In the genomic region with DNA sequence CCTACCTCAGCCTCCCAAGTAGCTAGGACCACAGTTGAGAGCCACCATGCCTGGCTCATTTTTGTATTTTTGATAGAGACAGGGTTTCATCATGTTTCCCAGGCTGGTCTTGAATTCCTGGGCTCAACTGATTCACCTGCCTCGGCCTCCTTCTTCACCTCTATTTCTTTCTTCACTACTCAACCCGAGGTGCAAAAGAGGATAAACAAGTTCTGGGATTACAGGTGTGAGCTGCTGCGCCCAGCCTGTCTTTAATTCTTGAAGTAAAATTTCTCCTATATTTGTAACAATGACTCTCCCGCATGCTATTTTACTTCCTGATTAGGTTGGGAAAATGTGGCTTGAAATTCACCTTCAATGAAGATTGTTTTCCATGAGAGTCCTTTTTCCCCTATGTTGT, we compare ENCODE assay signal across 21 cellular contexts. TPM values are rescaled to one million over a fixed set of nuclear protein-coding genes. Genes with fewer than 3 reads are reported as not detected.
DNase-seq lines count a peak whose midpoint lies in the region; ATAC-seq and TF ChIP-seq lines count a peak whose summit lies in the region.
"Had no signal": no experiment of that assay in that cellular context is flagged by ENCODE, and none has a peak within 500 bp of the region (broad histone marks: within the 10 kb centered on the region; RNA-seq: fewer than 3 reads in every experiment).

No MANE protein-coding gene starts in this region.

- H3K4me1 ChIP-seq in heart left ventricle, result peaks cover 4 to 93% (median 64%) of the 10 kb centered on the region in 12 donors
- no peaks in the 10 kb centered on the region for H3K4me1 ChIP-seq in breast epithelium
- H3K4me1 ChIP-seq in suprapubic skin, result peaks cover 66% of the 10 kb centered on the region
- H3K4me1 ChIP-seq in right lobe of liver, result peaks cover 0 to 25% (median 6%) of the 10 kb centered on the region in 4 donors

- H3K36me3 Mint-ChIP-seq in memory B cell, result peaks cover 8% of the 10 kb centered on the region

- H3K4me1 Mint-ChIP-seq in memory B cell, result peaks cover 26% of the 10 kb centered on the region

- intact Hi-C loops in heart left ventricle (cut with DNase I) (loop anchor here in 1 of 10 donors (5.0 kb wide), 1 partner anchor 34 kb away; no protein-coding TSS in a partner anchor), left ventricle myocardium superior (cut with micrococcal nuclease) (no loop called here), breast epithelium (cut with DNase I; ENCODE audit: low total_unique reads) (no loop called here), right lobe of liver (cut with DNase I) (no loop called here)

- peak overlapping the region; percentile 38 for H3K27ac Mint-ChIP-seq in memory B cell

- 80 to 92% (median 86%) methylated on average over 4 of the region's 4 CpGs for WGBS in heart left ventricle, 4 donors
- 60% methylated on average over 4 of the region's 4 CpGs for WGBS in suprapubic skin
- 92% methylated on average over 4 of the region's 4 CpGs for WGBS in right lobe of liver (ENCODE audit: insufficient coverage, low coverage, low lambda C conversion rate, missing lambda C conversion rate)

- H3K9me3 Mint-ChIP-seq in memory B cell, result no peaks in the 10 kb centered on the region
- H3K9me3 Mint-ChIP-seq: activated T-helper 17 cell treated with anti-CD3 and anti-CD28 coated beads, Interleukin-2, amount 50 U/mL, for 72 hours had no signal

- H3K9me3 ChIP-seq in heart left ventricle, result no peaks in the 10 kb centered on the region
- H3K9me3 ChIP-seq in breast epithelium, result no peaks in the 10 kb centered on the region
- H3K9me3 ChIP-seq in suprapubic skin, result no peaks in the 10 kb centered on the region
- H3K9me3 ChIP-seq in right lobe of liver, result no peaks in the 10 kb centered on the region
- H3K9me3 ChIP-seq: thoracic aorta had no signal

- H3K27ac ChIP-seq in heart left ventricle (peak overlapping the region; percentile 36 to 98 (median 64)), breast epithelium (peak overlapping the region; percentile 21 to 54), suprapubic skin (peak overlapping the region; percentile 47), right lobe of liver (no peak overlapping the region)
- H3K27ac ChIP-seq: thoracic aorta had no signal

- ATAC-seq in heart left ventricle (no peak), left ventricle myocardium superior (no peak), memory B cell (ENCODE audit: low read depth) (no peak), right lobe of liver (no peak), HG03354 (IDR thresholded peaks at IDR 0.05; ENCODE audit: poor library complexity, severe bottlenecking, unreplicated experiment) (no peak)
- ATAC-seq: activated CD4-positive, CD25-positive, alpha-beta regulatory T cell treated with anti-CD3 and anti-CD28 coated beads, Interleukin-2, amount 50 U/mL, for 24 hours; activated T-helper 17 cell treated with anti-CD3 and anti-CD28 coated beads, Interleukin-2, amount 50 U/mL, for 72 hours; GM12878 had no signal

- H3K27me3 ChIP-seq in heart left ventricle (no peaks in the 10 kb centered on the region), breast epithelium (no peaks in the 10 kb centered on the region), suprapubic skin (no peaks in the 10 kb centered on the region), right lobe of liver (no peaks in the 10 kb centered on the region)

- TF ChIP-seq POLR2A in heart left ventricle (IDR thresholded peaks at IDR 0.05), result no peak
- no peak for TF ChIP-seq POLR2A in breast epithelium (IDR thresholded peaks at IDR 0.05)
- no peak for TF ChIP-seq POLR2A in suprapubic skin (IDR thresholded peaks at IDR 0.05)
- TF ChIP-seq POLR2A in right lobe of liver (IDR thresholded peaks at IDR 0.05), result no peak

- DNase-seq in heart left ventricle, result no peak
- no peak for DNase-seq in left ventricle myocardium superior
- DNase-seq in breast epithelium (ENCODE audit: low spot score in 2 of 2), result no peak
- no peak for DNase-seq in memory B cell (ENCODE audit: low spot score in 2 of 2)
- DNase-seq in suprapubic skin (ENCODE audit: low spot score in 2 of 2), result no peak
- no peak for DNase-seq in right lobe of liver
- DNase-seq in central memory CD4-positive, alpha-beta T cell, result no peak
- DNase-seq: C1 segment of cervical spinal cord; DMS153; GF-D8; midbrain; NCI-H1092 treated with DMSO at 0.1 percent for 48 hours; NCI-H2107; NCI-H510A treated with DMSO at 0.1 percent for 48 hours; SHP77 treated with DMSO at 0.1 percent for 48 hours; stimulated activated CD8-positive, alpha-beta memory T cell treated with anti-CD3 and anti-CD28 coated beads, Interleukin-4, amount 100 ng/mL, for 48 hours had no signal

- H3K4me3 ChIP-seq in heart left ventricle (no peak overlapping the region), breast epithelium (no peak overlapping the region), suprapubic skin (no peak overlapping the region), right lobe of liver (no peak overlapping the region)
- H3K4me3 ChIP-seq: GM12878, thoracic aorta had no signal

- no peak for TF ChIP-seq EP300 in suprapubic skin (IDR thresholded peaks at IDR 0.05)

- TF ChIP-seq CTCF in heart left ventricle (IDR thresholded peaks at IDR 0.05), result no peak
- no peak for TF ChIP-seq CTCF in breast epithelium (IDR thresholded peaks at IDR 0.05)
- TF ChIP-seq CTCF in suprapubic skin (IDR thresholded peaks at IDR 0.05), result no peak
- no peak for TF ChIP-seq CTCF in right lobe of liver (IDR thresholded peaks at IDR 0.05)

- no peak overlapping the region for H3K4me3 Mint-ChIP-seq in memory B cell
- H3K4me3 Mint-ChIP-seq: activated T-helper 17 cell treated with anti-CD3 and anti-CD28 coated beads, Interleukin-2, amount 50 U/mL, for 72 hours had no signal

- no peaks in the 10 kb centered on the region for H3K27me3 Mint-ChIP-seq in memory B cell
- H3K27me3 Mint-ChIP-seq: activated T-helper 17 cell treated with anti-CD3 and anti-CD28 coated beads, Interleukin-2, amount 50 U/mL, for 72 hours had no signal

- peaks cover 0 to 5% (median 0%) of the 10 kb centered on the region in 9 donors for H3K36me3 ChIP-seq in heart left ventricle
- H3K36me3 ChIP-seq in breast epithelium, result no peaks in the 10 kb centered on the region
- no peaks in the 10 kb centered on the region for H3K36me3 ChIP-seq in suprapubic skin
- no peaks in the 10 kb centered on the region for H3K36me3 ChIP-seq in right lobe of liver
- H3K36me3 ChIP-seq: thoracic aorta had no signal

RNA-seq across cellular contexts. Expression of a gene that starts 46.4 kb away (rescaled TPM):
- total RNA-seq in heart left ventricle (100 to 1,000 TPM; 373 to 748 (median 549) TPM), left ventricle myocardium superior (523 TPM), breast epithelium (100 to 1,000 TPM; 221 to 400 (median 287) TPM), suprapubic skin (100 to 1,000 TPM; 381 to 577 (median 400) TPM), right lobe of liver (100 to 1,000 TPM in 4 of 6 experiments, 10 to 100 TPM in 2; 86.8 to 187 (median 123) TPM)
- polyA plus RNA-seq in heart left ventricle, result 100 to 1,000 TPM; 179 to 396 TPM

Comparison
In these comparisons a context has a peak if more than half of its experiments do, and no peak if none do; other contexts are left out.
1. H3K27ac ChIP-seq: peak in heart left ventricle (12 of 12), breast epithelium (2 of 2) and suprapubic skin (single experiment); none in right lobe of liver (0 of 3).